Comparison of ENCODE assay signal across 1 cellular context in genomic region chr3:130748520-130748919, GRCh38.
TF ChIP-seq lines count a peak whose summit lies in the region.

No MANE protein-coding gene starts in this region.

TF ChIP-seq in H1, 55 proteins besides CTCF, POLR2A, EP300 and RAD21 (continued from another document):
- TF ChIP-seq, protein P1, sequence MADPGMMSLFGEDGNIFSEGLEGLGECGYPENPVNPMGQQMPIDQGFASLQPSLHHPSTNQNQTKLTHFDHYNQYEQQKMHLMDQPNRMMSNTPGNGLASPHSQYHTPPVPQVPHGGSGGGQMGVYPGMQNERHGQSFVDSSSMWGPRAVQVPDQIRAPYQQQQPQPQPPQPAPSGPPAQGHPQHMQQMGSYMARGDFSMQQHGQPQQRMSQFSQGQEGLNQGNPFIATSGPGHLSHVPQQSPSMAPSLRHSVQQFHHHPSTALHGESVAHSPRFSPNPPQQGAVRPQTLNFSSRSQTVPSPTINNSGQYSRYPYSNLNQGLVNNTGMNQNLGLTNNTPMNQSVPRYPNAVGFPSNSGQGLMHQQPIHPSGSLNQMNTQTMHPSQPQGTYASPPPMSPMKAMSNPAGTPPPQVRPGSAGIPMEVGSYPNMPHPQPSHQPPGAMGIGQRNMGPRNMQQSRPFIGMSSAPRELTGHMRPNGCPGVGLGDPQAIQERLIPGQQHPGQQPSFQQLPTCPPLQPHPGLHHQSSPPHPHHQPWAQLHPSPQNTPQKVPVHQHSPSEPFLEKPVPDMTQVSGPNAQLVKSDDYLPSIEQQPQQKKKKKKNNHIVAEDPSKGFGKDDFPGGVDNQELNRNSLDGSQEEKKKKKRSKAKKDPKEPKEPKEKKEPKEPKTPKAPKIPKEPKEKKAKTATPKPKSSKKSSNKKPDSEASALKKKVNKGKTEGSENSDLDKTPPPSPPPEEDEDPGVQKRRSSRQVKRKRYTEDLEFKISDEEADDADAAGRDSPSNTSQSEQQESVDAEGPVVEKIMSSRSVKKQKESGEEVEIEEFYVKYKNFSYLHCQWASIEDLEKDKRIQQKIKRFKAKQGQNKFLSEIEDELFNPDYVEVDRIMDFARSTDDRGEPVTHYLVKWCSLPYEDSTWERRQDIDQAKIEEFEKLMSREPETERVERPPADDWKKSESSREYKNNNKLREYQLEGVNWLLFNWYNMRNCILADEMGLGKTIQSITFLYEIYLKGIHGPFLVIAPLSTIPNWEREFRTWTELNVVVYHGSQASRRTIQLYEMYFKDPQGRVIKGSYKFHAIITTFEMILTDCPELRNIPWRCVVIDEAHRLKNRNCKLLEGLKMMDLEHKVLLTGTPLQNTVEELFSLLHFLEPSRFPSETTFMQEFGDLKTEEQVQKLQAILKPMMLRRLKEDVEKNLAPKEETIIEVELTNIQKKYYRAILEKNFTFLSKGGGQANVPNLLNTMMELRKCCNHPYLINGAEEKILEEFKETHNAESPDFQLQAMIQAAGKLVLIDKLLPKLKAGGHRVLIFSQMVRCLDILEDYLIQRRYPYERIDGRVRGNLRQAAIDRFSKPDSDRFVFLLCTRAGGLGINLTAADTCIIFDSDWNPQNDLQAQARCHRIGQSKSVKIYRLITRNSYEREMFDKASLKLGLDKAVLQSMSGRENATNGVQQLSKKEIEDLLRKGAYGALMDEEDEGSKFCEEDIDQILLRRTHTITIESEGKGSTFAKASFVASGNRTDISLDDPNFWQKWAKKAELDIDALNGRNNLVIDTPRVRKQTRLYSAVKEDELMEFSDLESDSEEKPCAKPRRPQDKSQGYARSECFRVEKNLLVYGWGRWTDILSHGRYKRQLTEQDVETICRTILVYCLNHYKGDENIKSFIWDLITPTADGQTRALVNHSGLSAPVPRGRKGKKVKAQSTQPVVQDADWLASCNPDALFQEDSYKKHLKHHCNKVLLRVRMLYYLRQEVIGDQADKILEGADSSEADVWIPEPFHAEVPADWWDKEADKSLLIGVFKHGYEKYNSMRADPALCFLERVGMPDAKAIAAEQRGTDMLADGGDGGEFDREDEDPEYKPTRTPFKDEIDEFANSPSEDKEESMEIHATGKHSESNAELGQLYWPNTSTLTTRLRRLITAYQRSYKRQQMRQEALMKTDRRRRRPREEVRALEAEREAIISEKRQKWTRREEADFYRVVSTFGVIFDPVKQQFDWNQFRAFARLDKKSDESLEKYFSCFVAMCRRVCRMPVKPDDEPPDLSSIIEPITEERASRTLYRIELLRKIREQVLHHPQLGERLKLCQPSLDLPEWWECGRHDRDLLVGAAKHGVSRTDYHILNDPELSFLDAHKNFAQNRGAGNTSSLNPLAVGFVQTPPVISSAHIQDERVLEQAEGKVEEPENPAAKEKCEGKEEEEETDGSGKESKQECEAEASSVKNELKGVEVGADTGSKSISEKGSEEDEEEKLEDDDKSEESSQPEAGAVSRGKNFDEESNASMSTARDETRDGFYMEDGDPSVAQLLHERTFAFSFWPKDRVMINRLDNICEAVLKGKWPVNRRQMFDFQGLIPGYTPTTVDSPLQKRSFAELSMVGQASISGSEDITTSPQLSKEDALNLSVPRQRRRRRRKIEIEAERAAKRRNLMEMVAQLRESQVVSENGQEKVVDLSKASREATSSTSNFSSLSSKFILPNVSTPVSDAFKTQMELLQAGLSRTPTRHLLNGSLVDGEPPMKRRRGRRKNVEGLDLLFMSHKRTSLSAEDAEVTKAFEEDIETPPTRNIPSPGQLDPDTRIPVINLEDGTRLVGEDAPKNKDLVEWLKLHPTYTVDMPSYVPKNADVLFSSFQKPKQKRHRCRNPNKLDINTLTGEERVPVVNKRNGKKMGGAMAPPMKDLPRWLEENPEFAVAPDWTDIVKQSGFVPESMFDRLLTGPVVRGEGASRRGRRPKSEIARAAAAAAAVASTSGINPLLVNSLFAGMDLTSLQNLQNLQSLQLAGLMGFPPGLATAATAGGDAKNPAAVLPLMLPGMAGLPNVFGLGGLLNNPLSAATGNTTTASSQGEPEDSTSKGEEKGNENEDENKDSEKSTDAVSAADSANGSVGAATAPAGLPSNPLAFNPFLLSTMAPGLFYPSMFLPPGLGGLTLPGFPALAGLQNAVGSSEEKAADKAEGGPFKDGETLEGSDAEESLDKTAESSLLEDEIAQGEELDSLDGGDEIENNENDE (IDR thresholded peaks at IDR 0.05; ENCODE audit: insufficient replicate concordance, low read length): no peak
- TF ChIP-seq SIN3A (conservative IDR thresholded peaks at IDR 0.05 in 1 of 2, IDR thresholded peaks at IDR 0.05 in 1 of 2; ENCODE audit: low read depth in 1 of 2, low read length in 2 of 2): no peak
TF ChIP-seq in H1: peak in this region for 0.
